In genomic region chr4:173307778-173308177, GRCh38 we compare ENCODE assay signal across 1 cellular context.
TF ChIP-seq lines count a peak whose summit lies in the region.

No MANE protein-coding gene starts in this region.

TF ChIP-seq in HepG2, 621 proteins besides CTCF, POLR2A, EP300 and RAD21:
- TF ChIP-seq NFIC (IDR thresholded peaks at IDR 0.05; ENCODE audit: low read length) (no peak), EED (CRISPR knock-in tag; IDR thresholded peaks at IDR 0.05) (no peak), SRSF4 (IDR thresholded peaks at IDR 0.05; ENCODE audit: low read depth, low read length, poor library complexity, severe bottlenecking) (no peak), ZBTB20 (CRISPR knock-in tag; IDR thresholded peaks at IDR 0.05; ENCODE audit: borderline replicate concordance, low read depth) (no peak), ZFP82 (CRISPR knock-in tag; IDR thresholded peaks at IDR 0.05; ENCODE audit: borderline replicate concordance) (no peak), BRF2 (CRISPR knock-in tag; IDR thresholded peaks at IDR 0.05) (no peak), BATF2 (CRISPR knock-in tag; IDR thresholded peaks at IDR 0.05) (no peak), NFE2L2 (IDR thresholded peaks at IDR 0.05; ENCODE audit: low read length) (no peak), ZNF142 (CRISPR knock-in tag; IDR thresholded peaks at IDR 0.05) (no peak), TRAFD1 (CRISPR knock-in tag; IDR thresholded peaks at IDR 0.05; ENCODE audit: borderline replicate concordance) (no peak), MTERF4 (CRISPR knock-in tag; IDR thresholded peaks at IDR 0.05) (no peak), NFKB2 (CRISPR knock-in tag; IDR thresholded peaks at IDR 0.05; ENCODE audit: borderline replicate concordance) (no peak), ATRX (CRISPR knock-in tag; IDR thresholded peaks at IDR 0.05; ENCODE audit: borderline replicate concordance) (no peak)
